ENCODE assay signal across 1 cellular context in genomic region chr9:75891277-75892167, GRCh38.
TF ChIP-seq lines count a peak whose summit lies in the region.

No MANE protein-coding gene starts in this region.

TF ChIP-seq in HEK293, 187 proteins besides CTCF, POLR2A, EP300 and RAD21 (continued from another document and continues in another):
- TF ChIP-seq ZBTB26 (tag by site-specific recombination; optimal IDR thresholded peaks at IDR 0.05) (peak; percentile 73), ZNF571 (tag by site-specific recombination; IDR thresholded peaks at IDR 0.05) (no peak), ZNF677 (tag by site-specific recombination; IDR thresholded peaks at IDR 0.05) (no peak), GLI4 (tag by site-specific recombination; IDR thresholded peaks at IDR 0.05) (no peak), ZNF174 (tag by site-specific recombination; IDR thresholded peaks at IDR 0.05) (no peak), ZNF366 (tag by site-specific recombination; conservative IDR thresholded peaks at IDR 0.05) (peak; percentile 34; the same call in 1 of the 2 replicates), ZNF394 (tag by site-specific recombination; IDR thresholded peaks at IDR 0.05; ENCODE audit: borderline replicate concordance) (0 out of 2 replicates have a peak, but pooled peaks have one; percentile 10), ZNF114 (tag by site-specific recombination; IDR thresholded peaks at IDR 0.05) (no peak), ZBTB10 (tag by site-specific recombination; IDR thresholded peaks at IDR 0.05) (peak; percentile 58; the same call in 1 of the 2 replicates), ZNF214 (tag by site-specific recombination; IDR thresholded peaks at IDR 0.05; ENCODE audit: borderline replicate concordance) (no peak), SCRT1 (tag by site-specific recombination; IDR thresholded peaks at IDR 0.05; ENCODE audit: borderline replicate concordance) (peak; percentile 10; the same call in 1 of the 2 replicates), TRIM28 (IDR thresholded peaks at IDR 0.05; ENCODE audit: borderline replicate concordance, low read length) (no peak), ZEB2 (tag by site-specific recombination; IDR thresholded peaks at IDR 0.05) (no peak), SP7 (tag by site-specific recombination; IDR thresholded peaks at IDR 0.05) (peak; percentile 8; the same call in 1 of the 2 replicates), ZSCAN4 (tag by site-specific recombination; IDR thresholded peaks at IDR 0.05) (peak; percentile 90), ZNF133 (tag by site-specific recombination; IDR thresholded peaks at IDR 0.05) (no peak), IKZF3 (tag by site-specific recombination; IDR thresholded peaks at IDR 0.05) (0 out of 2 replicates have a peak, but pooled peaks have one; percentile 19), ZBTB48 (tag by site-specific recombination; IDR thresholded peaks at IDR 0.05) (no peak), ZBTB11 (tag by site-specific recombination; conservative IDR thresholded peaks at IDR 0.05; ENCODE audit: low read depth) (0 out of 2 replicates have a peak, but pooled peaks have one; percentile 14), ZNF791 (tag by site-specific recombination; IDR thresholded peaks at IDR 0.05) (no peak), ATF2 (tag by site-specific recombination; IDR thresholded peaks at IDR 0.05; ENCODE audit: low read depth) (no peak), REST (tag by site-specific recombination; IDR thresholded peaks at IDR 0.05) (no peak), ZNF596 (tag by site-specific recombination; IDR thresholded peaks at IDR 0.05) (no peak), ZBTB44 (tag by site-specific recombination; IDR thresholded peaks at IDR 0.05) (no peak), ZNF48 (tag by site-specific recombination; IDR thresholded peaks at IDR 0.05) (no peak), KLF8 (tag by site-specific recombination; IDR thresholded peaks at IDR 0.05) (peak; percentile 38; the same call in 1 of the 2 replicates), ZNF692 (tag by site-specific recombination; IDR thresholded peaks at IDR 0.05) (peak; percentile 22; the same call in 1 of the 2 replicates), ZNF785 (tag by site-specific recombination; IDR thresholded peaks at IDR 0.05) (no peak), ZNF184 (tag by site-specific recombination; IDR thresholded peaks at IDR 0.05) (no peak), WT1 (tag by site-specific recombination; IDR thresholded peaks at IDR 0.05) (no peak), PBX3 (CRISPR knock-in tag; IDR thresholded peaks at IDR 0.05) (0 out of 2 replicates have a peak, but pooled peaks have one; percentile 10), ZNF548 (tag by site-specific recombination; IDR thresholded peaks at IDR 0.05) (no peak), ZNF391 (tag by site-specific recombination; IDR thresholded peaks at IDR 0.05; ENCODE audit: borderline replicate concordance, low read depth) (no peak), ZFHX2 (tag by site-specific recombination; conservative IDR thresholded peaks at IDR 0.05) (no peak), ZNF843 (tag by site-specific recombination; IDR thresholded peaks at IDR 0.05) (0 out of 2 replicates have a peak, but pooled peaks have one; percentile 16), ZNF623 (tag by site-specific recombination; IDR thresholded peaks at IDR 0.05) (no peak), ZNF610 (tag by site-specific recombination; IDR thresholded peaks at IDR 0.05; ENCODE audit: borderline replicate concordance) (no peak), ZBTB6 (tag by site-specific recombination; IDR thresholded peaks at IDR 0.05) (peak; percentile 84), ZNF335 (tag by site-specific recombination; conservative IDR thresholded peaks at IDR 0.05) (peak; percentile 46), ZSCAN30 (tag by site-specific recombination; IDR thresholded peaks at IDR 0.05) (no peak), ZNF658 (tag by site-specific recombination; IDR thresholded peaks at IDR 0.05) (no peak), ZNF707 (tag by site-specific recombination; IDR thresholded peaks at IDR 0.05) (no peak), ZXDB (tag by site-specific recombination; IDR thresholded peaks at IDR 0.05) (0 out of 2 replicates have a peak, but pooled peaks have one; percentile 4), ZNF24 (tag by site-specific recombination; IDR thresholded peaks at IDR 0.05) (peak; percentile 50; the same call in 1 of the 2 replicates)
